21 cellular contexts compared by ENCODE assay signal in genomic region chr20:51634877-51635276, GRCh38.
"Had no signal": no experiment of that assay in that cellular context is flagged by ENCODE, and none has a peak within 500 bp of the region (broad histone marks: within the 10 kb centered on the region; RNA-seq: fewer than 3 reads in every experiment).

No MANE protein-coding gene starts in this region.

- DNase-seq: activated CD4-positive, alpha-beta T cell treated with anti-CD3 and anti-CD28 coated beads, Interleukin-2, amount 50 U/mL, for 1 hour; activated CD4-positive, CD25-positive, alpha-beta regulatory T cell treated with anti-CD3 and anti-CD28 coated beads, Interleukin-2, amount 50 U/mL, for 72 hours; activated naive CD4-positive, alpha-beta T cell; activated naive CD8-positive, alpha-beta T cell treated with anti-CD3 and anti-CD28 coated beads for 36 hours; activated T-cell treated with anti-CD3 and anti-CD28 coated beads for 4 hours; adrenal gland; cerebellar nuclear complex; colonic mucosa; effector CD8-positive, alpha-beta T cell; glutamatergic neuron; left lung; lower lobe of right lung; mesenchymal stem cell; naive thymus-derived CD8-positive, alpha-beta T cell; spleen; stimulated activated naive CD8-positive, alpha-beta T cell treated with anti-CD3 and anti-CD28 coated beads, Interleukin-15, amount 100 ng/mL, for 72 hours; thyroid gland; upper lobe of left lung; WERI-Rb-1 had no signal

- H3K36me3 Mint-ChIP-seq: activated naive CD8-positive, alpha-beta T cell treated with anti-CD3 and anti-CD28 coated beads for 36 hours; naive thymus-derived CD8-positive, alpha-beta T cell had no signal

- ATAC-seq: gastrocnemius medialis; left lung; lower lobe of right lung; naive thymus-derived CD8-positive, alpha-beta T cell; right cardiac atrium; stimulated activated naive CD8-positive, alpha-beta T cell treated with anti-CD3 and anti-CD28 coated beads, Interleukin-15, amount 100 ng/mL, for 72 hours had no signal

- H3K27ac Mint-ChIP-seq: activated naive CD8-positive, alpha-beta T cell treated with anti-CD3 and anti-CD28 coated beads for 36 hours; stimulated activated naive CD8-positive, alpha-beta T cell treated with anti-CD3 and anti-CD28 coated beads, Interleukin-15, amount 100 ng/mL, for 72 hours had no signal

- H3K9me3 Mint-ChIP-seq: activated naive CD8-positive, alpha-beta T cell treated with anti-CD3 and anti-CD28 coated beads for 36 hours; naive thymus-derived CD8-positive, alpha-beta T cell; stimulated activated naive CD8-positive, alpha-beta T cell treated with anti-CD3 and anti-CD28 coated beads, Interleukin-15, amount 100 ng/mL, for 72 hours had no signal

- H3K4me3 Mint-ChIP-seq: naive thymus-derived CD8-positive, alpha-beta T cell; stimulated activated naive CD8-positive, alpha-beta T cell treated with anti-CD3 and anti-CD28 coated beads, Interleukin-15, amount 100 ng/mL, for 72 hours had no signal
